ENCODE assay signal across 8 cellular contexts in the genomic region with DNA sequence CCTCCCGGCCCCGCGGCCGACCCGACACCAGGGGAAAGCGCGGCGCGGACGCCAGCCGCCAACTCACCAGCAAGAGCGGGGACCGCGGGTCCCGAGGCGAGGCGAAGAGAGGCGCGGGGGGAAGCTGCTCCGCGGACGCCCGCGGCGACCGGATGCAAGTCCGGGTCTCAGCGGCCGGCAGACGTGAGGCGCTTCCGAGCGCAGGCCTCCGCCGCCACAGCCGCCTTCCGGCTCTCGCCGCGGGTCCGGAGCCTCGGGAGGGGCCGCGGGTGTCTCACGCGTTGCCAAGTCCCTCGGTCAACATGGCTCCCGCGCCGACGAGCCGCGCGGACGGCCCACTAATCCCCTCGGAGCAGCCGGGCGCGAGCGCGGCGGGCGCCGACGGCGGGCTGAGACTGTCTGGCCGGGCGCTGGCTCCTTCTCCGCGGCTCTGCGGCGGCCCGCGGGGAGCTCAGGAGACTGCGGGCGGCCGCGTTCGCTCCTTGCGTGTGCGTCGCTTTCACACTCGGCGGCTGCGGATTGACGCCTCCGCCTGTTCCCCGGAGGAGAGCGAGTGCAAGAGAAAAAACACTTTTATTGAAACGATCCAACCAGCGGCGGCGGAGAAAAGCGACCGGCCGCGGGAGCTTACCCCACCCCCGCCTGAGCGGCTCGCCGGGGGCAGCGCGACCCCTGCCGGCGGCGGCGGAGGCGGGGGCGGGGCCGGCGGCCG. TPM values are rescaled to one million over a fixed set of nuclear protein-coding genes. Genes with fewer than 3 reads are reported as not detected.
DNase-seq lines count a peak whose midpoint lies in the region; ATAC-seq lines count a peak whose summit lies in the region.

A gene (minus strand): TSS at position 521 of the 712 bp plus-strand sequence. CDS start 65,603 bp downstream, outside the sequence.

- DNase-seq in AG20443 (ENCODE audit: low spot score), result peak; percentile 96
- DNase-seq in NCI-H446 (lab: John Stamatoyannopoulos, UW), result peak; percentile 63 to 88
- peak; percentile 86 for DNase-seq in activated CD4-positive, alpha-beta T cell treated with anti-CD3 and anti-CD28 coated beads for 1 hour
- DNase-seq in cerebellum (ENCODE audit: low spot score), result peak; percentile 90
- DNase-seq in kidney tubule cell (ENCODE audit: low spot score), result peak; percentile 89
- DNase-seq in stimulated activated CD4-positive, alpha-beta T cell treated with anti-CD3 and anti-CD28 coated beads, Interleukin-1b, Interleukin-23, amount 100 ng/mL, for 1 hour (ENCODE audit: low read depth in 2 of 2), result peak; percentile 74 to 78

- ATAC-seq in GM19035 (IDR thresholded peaks at IDR 0.05; ENCODE audit: unreplicated experiment) (peak; percentile 49), HG03354 (IDR thresholded peaks at IDR 0.05; ENCODE audit: poor library complexity, severe bottlenecking, unreplicated experiment) (peak; percentile 53)

RNA-seq across cellular contexts. Expression of the gene that starts here (rescaled TPM):
- total RNA-seq in cerebellum, result 121 TPM

Comparison
In these comparisons a context has a peak if more than half of its experiments do, and no peak if none do; other contexts are left out.
1. Peak in every context shown above with its lines: DNase-seq and ATAC-seq.